21 cellular contexts compared by ENCODE assay signal in the genomic region with DNA sequence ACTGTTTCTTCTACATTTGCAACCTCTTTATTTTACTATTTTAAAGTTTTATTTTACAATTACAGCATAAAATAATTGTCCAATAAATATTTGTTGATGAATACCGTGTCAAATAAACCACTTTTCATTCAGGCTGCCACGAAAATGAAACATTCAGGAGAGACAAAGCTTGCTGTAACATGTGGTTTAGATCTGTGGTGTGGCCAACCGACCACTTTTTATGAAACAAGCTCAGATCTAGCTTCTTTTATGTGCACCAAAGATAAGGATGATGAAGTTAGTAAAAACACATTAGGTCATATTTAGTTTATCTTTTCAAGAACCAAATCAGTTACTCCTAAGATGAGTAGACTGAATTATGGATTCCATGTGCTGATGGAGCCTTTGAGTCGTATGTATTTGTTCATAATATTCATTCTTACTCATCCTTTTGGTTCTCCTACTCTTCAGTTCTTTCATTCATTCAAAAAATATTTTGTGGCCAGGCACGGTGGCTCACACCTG.
"Had no signal": no experiment of that assay in that cellular context is flagged by ENCODE, and none has a peak within 500 bp of the region (broad histone marks: within the 10 kb centered on the region; RNA-seq: fewer than 3 reads in every experiment).

No MANE protein-coding gene starts in this region.

- H3K4me3 Mint-ChIP-seq: naive B cell, nephron had no signal

- H3K9me3 ChIP-seq: stomach, thoracic aorta, transverse colon had no signal

- H3K9me3 Mint-ChIP-seq: naive B cell, nephron had no signal

- H3K27me3 ChIP-seq: dorsolateral prefrontal cortex, hepatocyte, stomach, transverse colon had no signal

- H3K4me3 ChIP-seq: dorsolateral prefrontal cortex, hepatocyte, lung, stomach, thoracic aorta, transverse colon had no signal

- DNase-seq: cortex of kidney; dorsolateral prefrontal cortex; effector CD8-positive, alpha-beta T cell; foreskin melanocyte; head of caudate nucleus; kidney; left cardiac atrium; left ventricle myocardium superior; mesenchymal stem cell; naive B cell; right cardiac atrium; small intestine; stimulated activated CD4-positive, alpha-beta T cell treated with anti-CD3 and anti-CD28 coated beads, Interleukin-12 subunit alpha, Interleukin-12 subunit beta, amount 100 ng/mL, for 4 hours; stimulated activated naive CD4-positive, alpha-beta T cell; stomach; substantia nigra; transverse colon had no signal

- H3K4me1 Mint-ChIP-seq: naive B cell had no signal

- FAIRE-seq: kidney, small intestine had no signal

- H3K27ac Mint-ChIP-seq: nephron had no signal

- ATAC-seq: left cardiac atrium, left ventricle myocardium superior, right cardiac atrium had no signal

- H3K36me3 ChIP-seq: stomach, thoracic aorta, transverse colon had no signal

- H3K4me1 ChIP-seq: stomach, transverse colon had no signal

- H3K27ac ChIP-seq: dorsolateral prefrontal cortex, hepatocyte, stomach, thoracic aorta, transverse colon had no signal

- H3K36me3 Mint-ChIP-seq: naive B cell had no signal
